1 cellular context compared by ENCODE assay signal in genomic region chr5:138065102-138065501, GRCh38.
TF ChIP-seq lines count a peak whose summit lies in the region.

No MANE protein-coding gene starts in this region.

TF ChIP-seq in IMR-90, 13 proteins besides CTCF, POLR2A, EP300 and RAD21:
- no peak for TF ChIP-seq USF2 (IDR thresholded peaks at IDR 0.05; ENCODE audit: low read depth, low read length)
- no peak for TF ChIP-seq MAZ (IDR thresholded peaks at IDR 0.05; ENCODE audit: borderline replicate concordance, low read depth, low read length)
- no peak for TF ChIP-seq MAFK (IDR thresholded peaks at IDR 0.05; ENCODE audit: low read depth, low read length)
- no peak for TF ChIP-seq BHLHE40 (IDR thresholded peaks at IDR 0.05; ENCODE audit: low read depth, low read length)
- TF ChIP-seq CEBPB (IDR thresholded peaks at IDR 0.05; ENCODE audit: low read depth, low read length), result no peak
- no peak for TF ChIP-seq SMC3 (IDR thresholded peaks at IDR 0.05; ENCODE audit: low read depth, low read length)
- no peak for TF ChIP-seq MXI1 (IDR thresholded peaks at IDR 0.05; ENCODE audit: borderline replicate concordance, low read depth, low read length)
- TF ChIP-seq ELK1 (IDR thresholded peaks at IDR 0.05; ENCODE audit: borderline replicate concordance, low read depth, low read length), result no peak
- TF ChIP-seq RCOR1 (IDR thresholded peaks at IDR 0.05; ENCODE audit: insufficient replicate concordance, low read length), result no peak
- no peak for TF ChIP-seq CHD1 (IDR thresholded peaks at IDR 0.05; ENCODE audit: low read depth, low read length)
- TF ChIP-seq NFE2L2 (IDR thresholded peaks at IDR 0.05; ENCODE audit: low read depth, low read length), result no peak
- TF ChIP-seq RFX5 (IDR thresholded peaks at IDR 0.05; ENCODE audit: low read depth, low read length), result no peak
- no peak for TF ChIP-seq FOS (IDR thresholded peaks at IDR 0.05; ENCODE audit: low read depth, low read length)
